Comparison of ENCODE assay signal across 1 cellular context in the genomic region with DNA sequence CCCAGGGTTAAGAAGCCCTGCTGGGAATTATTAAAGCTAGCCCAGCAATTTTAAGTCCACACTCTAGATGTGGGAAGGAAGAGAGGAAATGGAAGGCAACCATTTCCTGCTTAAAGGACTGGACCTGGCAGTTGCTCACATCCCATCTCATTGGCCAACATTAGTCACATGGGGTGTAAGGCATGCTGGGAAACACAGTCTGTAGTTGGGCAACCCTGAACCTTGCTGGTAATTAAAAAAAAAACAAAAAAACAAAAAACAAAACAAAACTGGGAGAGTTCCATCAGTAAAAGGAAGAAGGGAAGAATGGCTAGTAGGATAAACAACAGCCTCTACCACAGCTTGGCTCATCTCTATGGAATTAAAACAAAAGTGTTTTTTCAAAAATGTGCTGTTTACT.
TF ChIP-seq lines count a peak whose summit lies in the region.

No MANE protein-coding gene starts in this region.

TF ChIP-seq in SK-N-SH treated with all-trans-retinoic acid at 6 μM for 48 hours, 23 proteins besides CTCF, POLR2A, EP300 and RAD21 (continued from another document):
- TF ChIP-seq, protein P1, sequence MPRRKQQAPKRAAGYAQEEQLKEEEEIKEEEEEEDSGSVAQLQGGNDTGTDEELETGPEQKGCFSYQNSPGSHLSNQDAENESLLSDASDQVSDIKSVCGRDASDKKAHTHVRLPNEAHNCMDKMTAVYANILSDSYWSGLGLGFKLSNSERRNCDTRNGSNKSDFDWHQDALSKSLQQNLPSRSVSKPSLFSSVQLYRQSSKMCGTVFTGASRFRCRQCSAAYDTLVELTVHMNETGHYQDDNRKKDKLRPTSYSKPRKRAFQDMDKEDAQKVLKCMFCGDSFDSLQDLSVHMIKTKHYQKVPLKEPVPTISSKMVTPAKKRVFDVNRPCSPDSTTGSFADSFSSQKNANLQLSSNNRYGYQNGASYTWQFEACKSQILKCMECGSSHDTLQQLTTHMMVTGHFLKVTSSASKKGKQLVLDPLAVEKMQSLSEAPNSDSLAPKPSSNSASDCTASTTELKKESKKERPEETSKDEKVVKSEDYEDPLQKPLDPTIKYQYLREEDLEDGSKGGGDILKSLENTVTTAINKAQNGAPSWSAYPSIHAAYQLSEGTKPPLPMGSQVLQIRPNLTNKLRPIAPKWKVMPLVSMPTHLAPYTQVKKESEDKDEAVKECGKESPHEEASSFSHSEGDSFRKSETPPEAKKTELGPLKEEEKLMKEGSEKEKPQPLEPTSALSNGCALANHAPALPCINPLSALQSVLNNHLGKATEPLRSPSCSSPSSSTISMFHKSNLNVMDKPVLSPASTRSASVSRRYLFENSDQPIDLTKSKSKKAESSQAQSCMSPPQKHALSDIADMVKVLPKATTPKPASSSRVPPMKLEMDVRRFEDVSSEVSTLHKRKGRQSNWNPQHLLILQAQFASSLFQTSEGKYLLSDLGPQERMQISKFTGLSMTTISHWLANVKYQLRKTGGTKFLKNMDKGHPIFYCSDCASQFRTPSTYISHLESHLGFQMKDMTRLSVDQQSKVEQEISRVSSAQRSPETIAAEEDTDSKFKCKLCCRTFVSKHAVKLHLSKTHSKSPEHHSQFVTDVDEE (CRISPR knock-in tag; IDR thresholded peaks at IDR 0.05): no peak
TF ChIP-seq in SK-N-SH treated with all-trans-retinoic acid at 6 μM for 48 hours: peak in this region for 0.
